ENCODE assay signal across 5 cellular contexts in genomic region chr20:45874117-45874481, GRCh38. TPM values are rescaled to one million over a fixed set of nuclear protein-coding genes. Genes with fewer than 3 reads are reported as not detected.
DNase-seq lines count a peak whose midpoint lies in the region; ATAC-seq, FAIRE-seq and TF ChIP-seq lines count a peak whose summit lies in the region.
"Not testable (repeated sequence)": the region's sequence is repeated elsewhere in the genome, so short reads cannot be mapped to it uniquely, and the experiment has no call there.

No MANE protein-coding gene starts in this region.

- H3K14ac ChIP-seq in IMR-90 (replicated peaks; ENCODE audit: low read depth, low read length): not testable (repeated sequence)

- not testable (repeated sequence) for H3K9ac ChIP-seq in IMR-90 (ENCODE audit: low read depth, low read length); K562 (ENCODE audit: insufficient read depth in 1 of 2, low read depth in 2 of 2, low read length in 2 of 2); kidney (ENCODE audit: low read length in 2 of 2)

- not testable (repeated sequence) for ATAC-seq in IMR-90 (ENCODE audit: low read depth); RWPE2 (ENCODE audit: low read depth); K562

- not testable (repeated sequence) for H3K4ac ChIP-seq in IMR-90 (ENCODE audit: low read depth, low read length)

- TF ChIP-seq EP300 in K562 (IDR thresholded peaks at IDR 0.05; ENCODE audit: low read length); sigmoid colon (IDR thresholded peaks at IDR 0.05): not testable (repeated sequence)

- not testable (repeated sequence) for H3K4me3 ChIP-seq in IMR-90 (ENCODE audit: insufficient read depth, low read depth, low read length); RWPE2 (ENCODE audit: severe bottlenecking); K562; kidney (ENCODE audit: low read length in 2 of 2); sigmoid colon

- intact Hi-C loops in IMR-90 (cut with micrococcal nuclease); K562 (cut with micrococcal nuclease); kidney (cut with DNase I); sigmoid colon (cut with DNase I): not testable (repeated sequence)

- not testable (repeated sequence) for TF ChIP-seq CTCF in IMR-90 (conservative IDR thresholded peaks at IDR 0.05; ENCODE audit: low read depth, low read length); RWPE2 (IDR thresholded peaks at IDR 0.05; ENCODE audit: poor library complexity, severe bottlenecking); K562 (IDR thresholded peaks at IDR 0.05 in 2 of 3, conservative IDR thresholded peaks at IDR 0.05 in 1 of 3; ENCODE audit: insufficient read depth in 2 of 3, low read depth in 1 of 3, low read length in 3 of 3); kidney (IDR thresholded peaks at IDR 0.05; ENCODE audit: borderline replicate concordance, extremely low read depth, insufficient read depth); sigmoid colon (IDR thresholded peaks at IDR 0.05)

- not testable (repeated sequence) for H3K79me2 ChIP-seq in K562 (ENCODE audit: control insufficient read depth, insufficient read depth, low read length)

- H2BK15ac ChIP-seq in IMR-90 (ENCODE audit: low read depth, low read length): not testable (repeated sequence)

- H4K8ac ChIP-seq in IMR-90 (ENCODE audit: low read depth in 2 of 2, low read length in 2 of 2): not testable (repeated sequence)

- not testable (repeated sequence) for H3K27ac ChIP-seq in IMR-90 (ENCODE audit: insufficient read depth, low read length); RWPE2 (ENCODE audit: poor library complexity, severe bottlenecking); K562 (ENCODE audit: extremely low read depth, low read depth, low read length); kidney (ENCODE audit: low read depth in 2 of 2, low read length in 2 of 2); sigmoid colon

- H3K18ac ChIP-seq in IMR-90 (ENCODE audit: low read depth, low read length): not testable (repeated sequence)

- not testable (repeated sequence) for H4K20me1 ChIP-seq in IMR-90 (ENCODE audit: insufficient read depth, low read length); K562 (replicated peaks; ENCODE audit: control insufficient read depth, insufficient read depth, low read length)

- not testable (repeated sequence) for FAIRE-seq in K562 (lab: Jason Lieb, UNC); kidney (lab: Jason Lieb, UNC)

- not testable (repeated sequence) for BruUV-seq in IMR-90 (replicated peaks; lab: Mats Ljungman, UMichigan); K562 (replicated peaks; lab: Mats Ljungman, UMichigan)

- H2BK20ac ChIP-seq in IMR-90 (ENCODE audit: low read depth, low read length): not testable (repeated sequence)

- H3K79me1 ChIP-seq in IMR-90 (ENCODE audit: low read depth in 1 of 2, low read length in 2 of 2): not testable (repeated sequence)

- DNase-seq in IMR-90; K562 (ENCODE audit: extremely low read depth in 1 of 4, low spot score in 3 of 4): not testable (repeated sequence)
- DNase-seq in RWPE2 (ENCODE audit: low spot score): peak; percentile 64
- peak; percentile 13 for DNase-seq in kidney
- DNase-seq in sigmoid colon: peak; percentile 8

- not testable (repeated sequence) for H3K4me1 ChIP-seq in IMR-90 (ENCODE audit: control insufficient read depth, insufficient read depth, low read length); RWPE2 (ENCODE audit: insufficient read depth, poor library complexity, severe bottlenecking); kidney (ENCODE audit: control insufficient read depth in 1 of 2, insufficient read depth in 1 of 2, low read depth in 1 of 2, low read length in 2 of 2); sigmoid colon
- peaks cover 19 to 24% of the 10 kb centered on the region in 2 experiments for H3K4me1 ChIP-seq in K562 (replicated peaks in 1 of 2; ENCODE audit: control insufficient read depth in 2 of 2, insufficient read depth in 2 of 2, low read length in 2 of 2)

- not testable (repeated sequence) for H3K4me2 ChIP-seq in IMR-90 (ENCODE audit: low read depth, low read length); K562 (ENCODE audit: insufficient read depth, low read length)

- H4K91ac ChIP-seq in IMR-90 (ENCODE audit: insufficient read depth, low read depth, low read length): not testable (repeated sequence)

- peaks cover 17% of the 10 kb centered on the region for H3K36me3 ChIP-seq in IMR-90 (ENCODE audit: control insufficient read depth, insufficient read depth, low read length)
- H3K36me3 ChIP-seq in RWPE2 (ENCODE audit: low read depth); K562 (ENCODE audit: control insufficient read depth, insufficient read depth, low read length): not testable (repeated sequence)
- peaks cover 8 to 15% of the 10 kb centered on the region in 2 donors for H3K36me3 ChIP-seq in kidney (ENCODE audit: control insufficient read depth in 1 of 2, insufficient read depth in 2 of 2, low read length in 2 of 2)
- peaks cover 0 to 24% (median 4%) of the 10 kb centered on the region in 4 donors for H3K36me3 ChIP-seq in sigmoid colon

- H2AFZ ChIP-seq in IMR-90 (replicated peaks; ENCODE audit: low read length, poor library complexity); K562 (ENCODE audit: low read depth, low read length): not testable (repeated sequence)

- H3K27me3 ChIP-seq in IMR-90 (ENCODE audit: control insufficient read depth, insufficient read depth, low read length); RWPE2 (ENCODE audit: insufficient read depth, poor library complexity, severe bottlenecking); K562 (ENCODE audit: control insufficient read depth in 2 of 2, insufficient read depth in 2 of 2, low read length in 2 of 2); sigmoid colon: not testable (repeated sequence)

- not testable (repeated sequence) for H2AK9ac ChIP-seq in IMR-90 (replicated peaks; ENCODE audit: low read depth, low read length, poor library complexity)

- not testable (repeated sequence) for H4K5ac ChIP-seq in IMR-90 (ENCODE audit: low read depth, low read length)

- not testable (repeated sequence) for H2BK120ac ChIP-seq in IMR-90 (ENCODE audit: low read depth, low read length)

- not testable (repeated sequence) for H2AK5ac ChIP-seq in IMR-90 (ENCODE audit: low read depth, low read length)

- H3K56ac ChIP-seq in IMR-90 (ENCODE audit: extremely low read depth, insufficient read depth, low read length): 0 out of 2 replicates have a peak overlapping the region, but pooled peaks have one; percentile 12

- in situ Hi-C loops in IMR-90 (cut with MboI; ENCODE audit: low sequenced_read_pairs); K562 (cut with MboI): not testable (repeated sequence)

- WGBS in IMR-90 (ENCODE audit: extremely low coverage in 2 of 2, insufficient read length in 1 of 2), 2 experiments: 94% methylated on average over 8 of the region's 10 CpGs; no CpG with 5 or more reads in 1 of the 2 experiments
- whole genome bisulfite sequencing in K562 (ENCODE audit: insufficient coverage, low coverage, missing lambda C conversion rate): 15% methylated on average over 9 of the region's 10 CpGs
- WGBS in sigmoid colon, 2 donors: 94% methylated on average over 10 of the region's 10 CpGs

- CTCF ChIA-PET in IMR-90 (lab: Yijun Ruan, JAX); K562 (lab: Yijun Ruan, JAX; ENCODE audit: low intra/inter-chr PET ratio): not testable (repeated sequence)

- not testable (repeated sequence) for TF ChIP-seq POLR2A in IMR-90 (IDR thresholded peaks at IDR 0.05; ENCODE audit: low read depth, low read length); K562 (conservative IDR thresholded peaks at IDR 0.05); sigmoid colon (IDR thresholded peaks at IDR 0.05)

- not testable (repeated sequence) for H3K9me3 ChIP-seq in IMR-90 (ENCODE audit: control insufficient read depth, insufficient read depth, low read length); RWPE2 (ENCODE audit: severe bottlenecking); K562 (replicated peaks; ENCODE audit: control insufficient read depth, insufficient read depth, low read depth, low read length); kidney (ENCODE audit: control insufficient read depth in 1 of 2, low read length in 2 of 2); sigmoid colon

- H3K9me1 ChIP-seq in IMR-90 (ENCODE audit: insufficient read depth, low read length); K562 (ENCODE audit: control insufficient read depth, insufficient read depth, low read length): not testable (repeated sequence)

- TF ChIP-seq RAD21 in IMR-90 (IDR thresholded peaks at IDR 0.05; ENCODE audit: low read length); K562 (CRISPR knock-in tag; conservative IDR thresholded peaks at IDR 0.05 in 1 of 2, IDR thresholded peaks at IDR 0.05 in 1 of 2): not testable (repeated sequence)

- H3K23ac ChIP-seq in IMR-90 (ENCODE audit: low read depth, low read length): not testable (repeated sequence)

- POLR2A ChIA-PET in IMR-90 (lab: Charles Lee; ENCODE audit: unreplicated experiment): not testable (repeated sequence)
- POLR2A ChIA-PET in K562 (lab: Yijun Ruan, JAX): interaction anchor here (0.7 to 1.6 kb wide), 4 partner anchors 10 to 60 kb away, joined by 3 to 7 read pairs (median 4); partner anchors contain the start of gene PCIF1

- dilution Hi-C loops in IMR-90 (cut with HindIII; ENCODE audit: low sequenced_read_pairs, unreplicated experiment): not testable (repeated sequence)

- peak overlapping the region; percentile 68 for H2BK5ac ChIP-seq in IMR-90 (ENCODE audit: low read depth, low read length, poor library complexity, severe bottlenecking)

RNA-seq across cellular contexts. Expression of gene ZSWIM1, which starts 6.9 kb away (rescaled TPM):
- total RNA-seq in IMR-90 (2012; rRNA removed): 7.8 and 10.0 TPM in 2 replicates
- polyA plus RNA-seq in IMR-90 (2012; rRNA removed): 4.2 and 4.6 TPM in 2 replicates
- polyA plus RNA-seq in IMR-90 (2012; cell fraction: cytosol; rRNA removed): 2.0 and 3.7 TPM in 2 replicates
- polyA plus RNA-seq in IMR-90 (2012; cell fraction: nucleus; rRNA removed; ENCODE audit: low replicate concordance): 4.0 and 5.2 TPM in 2 replicates
- total RNA-seq in K562 (2011; cell fraction: chromatin; rRNA removed; ENCODE audit: low replicate concordance): 14.3 and 28.8 TPM in 2 replicates
- 16.2 and 16.7 TPM in 2 replicates for total RNA-seq in K562 (2011; cell fraction: nucleolus; rRNA removed)
- 19.3 and 20.7 TPM in 2 replicates for total RNA-seq in K562 (2011; cell fraction: nucleoplasm; rRNA removed)
- total RNA-seq in K562 (2014; rRNA removed): 11.6 and 14.1 TPM in 2 replicates
- 9.0 and 9.5 TPM in 2 replicates for total RNA-seq in K562 (2014; rRNA removed; fragmentation: Illumina TruSeq; extraction: Trizol)
- total RNA-seq in K562 (2015; rRNA removed; fragmentation: Illumina TruSeq; extraction: Trizol): 11.2 and 11.7 TPM in 2 replicates
- total RNA-seq in K562 (2021): 13.8 and 15.6 TPM in 2 replicates
- polyA plus RNA-seq in K562 (2011; rRNA removed): 7.4 and 12.1 TPM in 2 replicates
- 14.1 and 15.5 TPM in 2 replicates for polyA plus RNA-seq in K562 (2011; cell fraction: cytosol; rRNA removed)
- 21.0 and 32.5 TPM in 2 replicates for polyA plus RNA-seq in K562 (2011; cell fraction: nucleus; rRNA removed)
- 10.9 and 13.6 TPM in 2 replicates for polyA plus RNA-seq in K562 (2012)
- polyA plus RNA-seq in K562 (2014; fragmentation: Illumina TruSeq; extraction: Trizol): 13.7 and 14.7 TPM in 2 replicates
- polyA plus RNA-seq in K562 (2014; fragmentation: Nextera tagmentation; extraction: Ambion mirVana): 1 to 10 TPM; 2.5 to 3.1 TPM
- polyA plus RNA-seq in K562 (2014; rRNA removed): 7.0 and 7.3 TPM in 2 replicates
- polyA minus RNA-seq in K562 (2011; rRNA and poly(A)+ RNA removed): 18.4 and 23.1 TPM in 2 replicates
- polyA minus RNA-seq in K562 (2011; cell fraction: cytosol; rRNA and poly(A)+ RNA removed): 16.7 and 17.3 TPM in 2 replicates
- polyA minus RNA-seq in K562 (2011; cell fraction: nucleus; rRNA and poly(A)+ RNA removed): 7.1 and 12.0 TPM in 2 replicates
- total RNA-seq in kidney: 13.1 TPM
- polyA plus RNA-seq in kidney (ENCODE audit: insufficient read depth, low read depth, low replicate concordance): 6.7 TPM
- 1 to 10 TPM; 6.4 to 9.4 (median 7.1) TPM for total RNA-seq in sigmoid colon
- 1 to 10 TPM; 3.6 to 6.5 (median 3.9) TPM for polyA plus RNA-seq in sigmoid colon

RNA-seq across cellular contexts. Expression of gene SPATA25, which starts 13.3 kb away (rescaled TPM):
- 0.18 TPM in 1 of 2 replicates, not detected in the other for total RNA-seq in IMR-90 (2012; rRNA removed)
- 0.36 and 1.0 TPM in 2 replicates for polyA plus RNA-seq in IMR-90 (2012; rRNA removed)
- polyA plus RNA-seq in IMR-90 (2012; cell fraction: cytosol; rRNA removed): 0.19 and 0.57 TPM in 2 replicates
- polyA plus RNA-seq in IMR-90 (2012; cell fraction: nucleus; rRNA removed; ENCODE audit: low replicate concordance): 2.2 and 4.8 TPM in 2 replicates
- 1.9 TPM in 1 of 2 replicates, not detected in the other for total RNA-seq in K562 (2011; cell fraction: chromatin; rRNA removed; ENCODE audit: low replicate concordance)
- total RNA-seq in K562 (2011; cell fraction: nucleolus; rRNA removed): 1.6 and 2.2 TPM in 2 replicates
- 1.2 and 1.6 TPM in 2 replicates for total RNA-seq in K562 (2011; cell fraction: nucleoplasm; rRNA removed)
- total RNA-seq in K562 (2014; rRNA removed): 0.68 and 1.4 TPM in 2 replicates
- total RNA-seq in K562 (2014; rRNA removed; fragmentation: Illumina TruSeq; extraction: Trizol): not detected in 2 replicates
- 0.22 and 0.45 TPM in 2 replicates for total RNA-seq in K562 (2015; rRNA removed; fragmentation: Illumina TruSeq; extraction: Trizol)
- total RNA-seq in K562 (2021): 0.49 and 0.95 TPM in 2 replicates
- 0.21 and 0.53 TPM in 2 replicates for polyA plus RNA-seq in K562 (2011; rRNA removed)
- 0.38 and 0.48 TPM in 2 replicates for polyA plus RNA-seq in K562 (2011; cell fraction: cytosol; rRNA removed)
- 1.3 and 1.8 TPM in 2 replicates for polyA plus RNA-seq in K562 (2011; cell fraction: nucleus; rRNA removed)
- 0.57 and 0.84 TPM in 2 replicates for polyA plus RNA-seq in K562 (2012)
- polyA plus RNA-seq in K562 (2014; fragmentation: Illumina TruSeq; extraction: Trizol): 0.39 and 0.42 TPM in 2 replicates
- polyA plus RNA-seq in K562 (2014; fragmentation: Nextera tagmentation; extraction: Ambion mirVana): not detected
- 0.63 and 0.73 TPM in 2 replicates for polyA plus RNA-seq in K562 (2014; rRNA removed)
- not detected in 2 replicates for polyA minus RNA-seq in K562 (2011; rRNA and poly(A)+ RNA removed)
- polyA minus RNA-seq in K562 (2011; cell fraction: cytosol; rRNA and poly(A)+ RNA removed): not detected in 2 replicates
- 0.67 TPM in 1 of 2 replicates, not detected in the other for polyA minus RNA-seq in K562 (2011; cell fraction: nucleus; rRNA and poly(A)+ RNA removed)
- total RNA-seq in kidney: 6.7 TPM
- polyA plus RNA-seq in kidney (ENCODE audit: insufficient read depth, low read depth, low replicate concordance): 6.7 TPM
- total RNA-seq in sigmoid colon: 1 to 10 TPM; 1.6 to 7.5 (median 3.0) TPM
- polyA plus RNA-seq in sigmoid colon: 1 to 10 TPM in 1 of 3 donors, not detected in 2; 1.7 TPM

RNA-seq across cellular contexts. Expression of gene ZSWIM3, which starts 16.7 kb away (rescaled TPM):
- total RNA-seq in IMR-90 (2012; rRNA removed): 8.1 and 8.6 TPM in 2 replicates
- 2.8 and 3.3 TPM in 2 replicates for polyA plus RNA-seq in IMR-90 (2012; rRNA removed)
- polyA plus RNA-seq in IMR-90 (2012; cell fraction: cytosol; rRNA removed): 1.6 and 2.3 TPM in 2 replicates
- polyA plus RNA-seq in IMR-90 (2012; cell fraction: nucleus; rRNA removed; ENCODE audit: low replicate concordance): 3.4 and 3.5 TPM in 2 replicates
- total RNA-seq in K562 (2011; cell fraction: chromatin; rRNA removed; ENCODE audit: low replicate concordance): 3.7 and 6.4 TPM in 2 replicates
- total RNA-seq in K562 (2011; cell fraction: nucleolus; rRNA removed): 4.2 and 5.5 TPM in 2 replicates
- 3.1 and 3.6 TPM in 2 replicates for total RNA-seq in K562 (2011; cell fraction: nucleoplasm; rRNA removed)
- total RNA-seq in K562 (2014; rRNA removed): 2.4 and 2.7 TPM in 2 replicates
- total RNA-seq in K562 (2014; rRNA removed; fragmentation: Illumina TruSeq; extraction: Trizol): 2.6 and 2.8 TPM in 2 replicates
- total RNA-seq in K562 (2015; rRNA removed; fragmentation: Illumina TruSeq; extraction: Trizol): 3.6 and 4.0 TPM in 2 replicates
- 2.5 and 2.9 TPM in 2 replicates for total RNA-seq in K562 (2021)
- polyA plus RNA-seq in K562 (2011; rRNA removed): 4.3 and 5.4 TPM in 2 replicates
- 4.5 and 4.6 TPM in 2 replicates for polyA plus RNA-seq in K562 (2011; cell fraction: cytosol; rRNA removed)
- polyA plus RNA-seq in K562 (2011; cell fraction: nucleus; rRNA removed): 3.4 and 3.6 TPM in 2 replicates
- polyA plus RNA-seq in K562 (2012): 2.2 and 3.5 TPM in 2 replicates
- 2.6 and 3.0 TPM in 2 replicates for polyA plus RNA-seq in K562 (2014; fragmentation: Illumina TruSeq; extraction: Trizol)
- 1 to 10 TPM; 1.7 to 1.8 TPM for polyA plus RNA-seq in K562 (2014; fragmentation: Nextera tagmentation; extraction: Ambion mirVana)
- polyA plus RNA-seq in K562 (2014; rRNA removed): 1.8 and 3.7 TPM in 2 replicates
- polyA minus RNA-seq in K562 (2011; rRNA and poly(A)+ RNA removed): 7.4 and 7.9 TPM in 2 replicates
- polyA minus RNA-seq in K562 (2011; cell fraction: cytosol; rRNA and poly(A)+ RNA removed): 3.4 and 4.7 TPM in 2 replicates
- 0.81 and 3.1 TPM in 2 replicates for polyA minus RNA-seq in K562 (2011; cell fraction: nucleus; rRNA and poly(A)+ RNA removed)
- total RNA-seq in kidney: 3.2 TPM
- polyA plus RNA-seq in kidney (ENCODE audit: insufficient read depth, low read depth, low replicate concordance): 2.6 TPM
- total RNA-seq in sigmoid colon: 1 to 10 TPM; 1.7 to 3.5 (median 2.9) TPM
- polyA plus RNA-seq in sigmoid colon: 1 to 10 TPM; 2.4 to 3.5 (median 2.5) TPM

RNA-seq across cellular contexts. Expression of gene ACOT8, which starts 16.9 kb away (rescaled TPM):
- 27.8 and 29.8 TPM in 2 replicates for total RNA-seq in IMR-90 (2012; rRNA removed)
- 47.5 and 54.3 TPM in 2 replicates for polyA plus RNA-seq in IMR-90 (2012; rRNA removed)
- polyA plus RNA-seq in IMR-90 (2012; cell fraction: cytosol; rRNA removed): 52.2 and 67.2 TPM in 2 replicates
- 51.7 and 74.1 TPM in 2 replicates for polyA plus RNA-seq in IMR-90 (2012; cell fraction: nucleus; rRNA removed; ENCODE audit: low replicate concordance)
- total RNA-seq in K562 (2011; cell fraction: chromatin; rRNA removed; ENCODE audit: low replicate concordance): 26.4 and 48.0 TPM in 2 replicates
- 49.1 and 51.5 TPM in 2 replicates for total RNA-seq in K562 (2011; cell fraction: nucleolus; rRNA removed)
- 48.7 and 49.7 TPM in 2 replicates for total RNA-seq in K562 (2011; cell fraction: nucleoplasm; rRNA removed)
- 36.7 and 49.8 TPM in 2 replicates for total RNA-seq in K562 (2014; rRNA removed)
- 11.9 and 13.0 TPM in 2 replicates for total RNA-seq in K562 (2014; rRNA removed; fragmentation: Illumina TruSeq; extraction: Trizol)
- 18.3 and 20.3 TPM in 2 replicates for total RNA-seq in K562 (2015; rRNA removed; fragmentation: Illumina TruSeq; extraction: Trizol)
- 24.5 and 28.5 TPM in 2 replicates for total RNA-seq in K562 (2021)
- polyA plus RNA-seq in K562 (2011; rRNA removed): 34.9 and 48.0 TPM in 2 replicates
- polyA plus RNA-seq in K562 (2011; cell fraction: cytosol; rRNA removed): 75.9 and 83.3 TPM in 2 replicates
- polyA plus RNA-seq in K562 (2011; cell fraction: nucleus; rRNA removed): 61.2 and 65.3 TPM in 2 replicates
- 25.1 and 57.1 TPM in 2 replicates for polyA plus RNA-seq in K562 (2012)
- 20.7 and 25.8 TPM in 2 replicates for polyA plus RNA-seq in K562 (2014; fragmentation: Illumina TruSeq; extraction: Trizol)
- 10 to 100 TPM in 1 of 2 experiments, 1 to 10 TPM in 1; 8.2 to 14.9 TPM for polyA plus RNA-seq in K562 (2014; fragmentation: Nextera tagmentation; extraction: Ambion mirVana)
- 46.7 and 49.5 TPM in 2 replicates for polyA plus RNA-seq in K562 (2014; rRNA removed)
- polyA minus RNA-seq in K562 (2011; rRNA and poly(A)+ RNA removed): 16.0 and 16.3 TPM in 2 replicates
- 17.0 and 19.4 TPM in 2 replicates for polyA minus RNA-seq in K562 (2011; cell fraction: cytosol; rRNA and poly(A)+ RNA removed)
- polyA minus RNA-seq in K562 (2011; cell fraction: nucleus; rRNA and poly(A)+ RNA removed): 22.6 and 28.4 TPM in 2 replicates
- 22.1 TPM for total RNA-seq in kidney
- polyA plus RNA-seq in kidney (ENCODE audit: insufficient read depth, low read depth, low replicate concordance): 71.0 TPM
- total RNA-seq in sigmoid colon: 10 to 100 TPM; 28.5 to 42.5 (median 35.0) TPM
- polyA plus RNA-seq in sigmoid colon: 100 to 1,000 TPM in 1 of 3 donors, 10 to 100 TPM in 2; 51.0 to 131 (median 80.5) TPM

RNA-seq across cellular contexts. Expression of gene NEURL2, which starts 16.9 kb away (rescaled TPM):
- 0.56 and 1.1 TPM in 2 replicates for total RNA-seq in IMR-90 (2012; rRNA removed)
- 2.0 and 2.5 TPM in 2 replicates for polyA plus RNA-seq in IMR-90 (2012; rRNA removed)
- polyA plus RNA-seq in IMR-90 (2012; cell fraction: cytosol; rRNA removed): 1.2 and 3.0 TPM in 2 replicates
- polyA plus RNA-seq in IMR-90 (2012; cell fraction: nucleus; rRNA removed; ENCODE audit: low replicate concordance): 9.3 and 17.2 TPM in 2 replicates
- total RNA-seq in K562 (2011; cell fraction: chromatin; rRNA removed; ENCODE audit: low replicate concordance): 0.69 and 3.4 TPM in 2 replicates
- total RNA-seq in K562 (2011; cell fraction: nucleolus; rRNA removed): 3.7 and 4.2 TPM in 2 replicates
- total RNA-seq in K562 (2011; cell fraction: nucleoplasm; rRNA removed): 1.5 and 1.8 TPM in 2 replicates
- total RNA-seq in K562 (2014; rRNA removed): 1.5 and 1.7 TPM in 2 replicates
- total RNA-seq in K562 (2014; rRNA removed; fragmentation: Illumina TruSeq; extraction: Trizol): not detected in 2 replicates
- 0.54 and 0.72 TPM in 2 replicates for total RNA-seq in K562 (2015; rRNA removed; fragmentation: Illumina TruSeq; extraction: Trizol)
- 1.2 and 1.9 TPM in 2 replicates for total RNA-seq in K562 (2021)
- 0.22 and 0.83 TPM in 2 replicates for polyA plus RNA-seq in K562 (2011; rRNA removed)
- polyA plus RNA-seq in K562 (2011; cell fraction: cytosol; rRNA removed): 0.59 and 1.2 TPM in 2 replicates
- 1.7 and 2.3 TPM in 2 replicates for polyA plus RNA-seq in K562 (2011; cell fraction: nucleus; rRNA removed)
- 0.81 and 2.2 TPM in 2 replicates for polyA plus RNA-seq in K562 (2012)
- polyA plus RNA-seq in K562 (2014; fragmentation: Illumina TruSeq; extraction: Trizol): 0.46 and 0.61 TPM in 2 replicates
- polyA plus RNA-seq in K562 (2014; fragmentation: Nextera tagmentation; extraction: Ambion mirVana): under 1 TPM; 0.30 to 0.32 TPM
- polyA plus RNA-seq in K562 (2014; rRNA removed): 1.0 and 1.1 TPM in 2 replicates
- 0.72 TPM in 1 of 2 replicates, not detected in the other for polyA minus RNA-seq in K562 (2011; rRNA and poly(A)+ RNA removed)
- polyA minus RNA-seq in K562 (2011; cell fraction: cytosol; rRNA and poly(A)+ RNA removed): not detected in 2 replicates
- polyA minus RNA-seq in K562 (2011; cell fraction: nucleus; rRNA and poly(A)+ RNA removed): 2.3 and 3.1 TPM in 2 replicates
- total RNA-seq in kidney: 27.5 TPM
- polyA plus RNA-seq in kidney (ENCODE audit: insufficient read depth, low read depth, low replicate concordance): 37.3 TPM
- total RNA-seq in sigmoid colon: 10 to 100 TPM; 18.9 to 25.8 (median 20.3) TPM
- polyA plus RNA-seq in sigmoid colon: 1 to 10 TPM; 1.8 to 4.6 (median 3.9) TPM
